In the genomic region with DNA sequence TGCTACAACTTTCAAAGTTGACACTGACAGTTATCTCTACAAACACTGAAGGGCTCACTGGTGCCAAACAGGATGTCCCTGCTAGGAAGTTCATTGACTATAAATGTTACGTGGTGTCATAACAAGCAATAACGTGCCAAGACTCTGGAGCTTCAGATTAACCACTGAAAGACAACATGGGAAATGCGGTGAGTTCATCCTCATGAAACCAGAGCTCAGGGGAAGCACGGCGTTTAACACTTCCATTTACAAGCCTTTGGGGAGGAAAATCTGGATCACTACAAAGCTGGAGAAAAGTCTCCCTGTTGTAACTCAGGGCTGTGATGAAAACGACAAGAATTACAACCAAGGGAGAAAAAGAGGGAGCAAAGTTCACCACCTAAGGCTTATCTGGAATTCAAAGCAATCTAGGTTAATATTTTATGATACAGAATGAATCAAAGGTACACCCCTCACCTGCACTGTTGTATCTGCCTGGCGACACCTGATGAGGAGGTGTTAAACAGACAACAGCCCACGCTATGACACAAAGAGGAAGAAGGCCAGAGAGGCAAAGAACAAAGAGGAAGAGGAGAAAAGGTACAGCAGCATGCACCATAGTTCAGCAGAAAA, we compare ENCODE assay signal across 1 cellular context.
A peak's percentile ranks its signal among the peaks of the same experiment; 100 is the strongest.
TF ChIP-seq lines count a peak whose summit lies in the region.

No MANE protein-coding gene starts in this region.

TF ChIP-seq in GM12878, 131 proteins besides CTCF, POLR2A, EP300 and RAD21 (continued from another document and continues in another):
- TF ChIP-seq, protein P1, sequence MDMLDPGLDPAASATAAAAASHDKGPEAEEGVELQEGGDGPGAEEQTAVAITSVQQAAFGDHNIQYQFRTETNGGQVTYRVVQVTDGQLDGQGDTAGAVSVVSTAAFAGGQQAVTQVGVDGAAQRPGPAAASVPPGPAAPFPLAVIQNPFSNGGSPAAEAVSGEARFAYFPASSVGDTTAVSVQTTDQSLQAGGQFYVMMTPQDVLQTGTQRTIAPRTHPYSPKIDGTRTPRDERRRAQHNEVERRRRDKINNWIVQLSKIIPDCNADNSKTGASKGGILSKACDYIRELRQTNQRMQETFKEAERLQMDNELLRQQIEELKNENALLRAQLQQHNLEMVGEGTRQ (IDR thresholded peaks at IDR 0.05; ENCODE audit: borderline replicate concordance, low read depth, low read length): no peak
- TF ChIP-seq ASH2L (IDR thresholded peaks at IDR 0.05; ENCODE audit: borderline replicate concordance, low read depth) (no peak), ZNF384 (IDR thresholded peaks at IDR 0.05; ENCODE audit: borderline replicate concordance, low read depth, low read length) (no peak), MYC (IDR thresholded peaks at IDR 0.05; ENCODE audit: insufficient read depth, insufficient read length, insufficient replicate concordance, low read length, severe bottlenecking) (no peak), BRCA1 (IDR thresholded peaks at IDR 0.05; ENCODE audit: low read depth, low read length) (no peak), CBX3 (IDR thresholded peaks at IDR 0.05; ENCODE audit: borderline replicate concordance, low read depth) (no peak), NFIC (IDR thresholded peaks at IDR 0.05; ENCODE audit: low read depth, low read length) (peak; percentile 85; the same call in 1 of the 2 replicates), YBX1 (IDR thresholded peaks at IDR 0.05) (no peak), TBL1XR1 (IDR thresholded peaks at IDR 0.05; ENCODE audit: low read depth, low read length) (no peak), POLR2AphosphoS2 (IDR thresholded peaks at IDR 0.05; ENCODE audit: low read depth, low read length) (no peak), KDM1A (IDR thresholded peaks at IDR 0.05; ENCODE audit: borderline replicate concordance) (no peak), BCL11A (IDR thresholded peaks at IDR 0.05; ENCODE audit: low read depth, low read length) (peak; percentile 79; the same call in 1 of the 2 replicates), CHD4 (IDR thresholded peaks at IDR 0.05) (no peak), MYB (IDR thresholded peaks at IDR 0.05; ENCODE audit: borderline replicate concordance, low read depth, low read length) (peak; percentile 42; the same call in 1 of the 2 replicates), TCF7 (IDR thresholded peaks at IDR 0.05; ENCODE audit: borderline replicate concordance) (no peak; the same call in 1 of the 2 replicates), ZBED1 (IDR thresholded peaks at IDR 0.05; ENCODE audit: borderline replicate concordance) (0 out of 2 replicates have a peak, but pooled peaks have one; percentile 48)
- TF ChIP-seq, protein P2, sequence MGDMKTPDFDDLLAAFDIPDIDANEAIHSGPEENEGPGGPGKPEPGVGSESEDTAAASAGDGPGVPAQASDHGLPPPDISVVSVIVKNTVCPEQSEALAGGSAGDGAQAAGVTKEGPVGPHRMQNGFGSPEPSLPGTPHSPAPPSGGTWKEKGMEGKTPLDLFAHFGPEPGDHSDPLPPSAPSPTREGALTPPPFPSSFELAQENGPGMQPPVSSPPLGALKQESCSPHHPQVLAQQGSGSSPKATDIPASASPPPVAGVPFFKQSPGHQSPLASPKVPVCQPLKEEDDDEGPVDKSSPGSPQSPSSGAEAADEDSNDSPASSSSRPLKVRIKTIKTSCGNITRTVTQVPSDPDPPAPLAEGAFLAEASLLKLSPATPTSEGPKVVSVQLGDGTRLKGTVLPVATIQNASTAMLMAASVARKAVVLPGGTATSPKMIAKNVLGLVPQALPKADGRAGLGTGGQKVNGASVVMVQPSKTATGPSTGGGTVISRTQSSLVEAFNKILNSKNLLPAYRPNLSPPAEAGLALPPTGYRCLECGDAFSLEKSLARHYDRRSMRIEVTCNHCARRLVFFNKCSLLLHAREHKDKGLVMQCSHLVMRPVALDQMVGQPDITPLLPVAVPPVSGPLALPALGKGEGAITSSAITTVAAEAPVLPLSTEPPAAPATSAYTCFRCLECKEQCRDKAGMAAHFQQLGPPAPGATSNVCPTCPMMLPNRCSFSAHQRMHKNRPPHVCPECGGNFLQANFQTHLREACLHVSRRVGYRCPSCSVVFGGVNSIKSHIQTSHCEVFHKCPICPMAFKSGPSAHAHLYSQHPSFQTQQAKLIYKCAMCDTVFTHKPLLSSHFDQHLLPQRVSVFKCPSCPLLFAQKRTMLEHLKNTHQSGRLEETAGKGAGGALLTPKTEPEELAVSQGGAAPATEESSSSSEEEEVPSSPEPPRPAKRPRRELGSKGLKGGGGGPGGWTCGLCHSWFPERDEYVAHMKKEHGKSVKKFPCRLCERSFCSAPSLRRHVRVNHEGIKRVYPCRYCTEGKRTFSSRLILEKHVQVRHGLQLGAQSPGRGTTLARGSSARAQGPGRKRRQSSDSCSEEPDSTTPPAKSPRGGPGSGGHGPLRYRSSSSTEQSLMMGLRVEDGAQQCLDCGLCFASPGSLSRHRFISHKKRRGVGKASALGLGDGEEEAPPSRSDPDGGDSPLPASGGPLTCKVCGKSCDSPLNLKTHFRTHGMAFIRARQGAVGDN (IDR thresholded peaks at IDR 0.05): no peak
- TF ChIP-seq, protein P3, sequence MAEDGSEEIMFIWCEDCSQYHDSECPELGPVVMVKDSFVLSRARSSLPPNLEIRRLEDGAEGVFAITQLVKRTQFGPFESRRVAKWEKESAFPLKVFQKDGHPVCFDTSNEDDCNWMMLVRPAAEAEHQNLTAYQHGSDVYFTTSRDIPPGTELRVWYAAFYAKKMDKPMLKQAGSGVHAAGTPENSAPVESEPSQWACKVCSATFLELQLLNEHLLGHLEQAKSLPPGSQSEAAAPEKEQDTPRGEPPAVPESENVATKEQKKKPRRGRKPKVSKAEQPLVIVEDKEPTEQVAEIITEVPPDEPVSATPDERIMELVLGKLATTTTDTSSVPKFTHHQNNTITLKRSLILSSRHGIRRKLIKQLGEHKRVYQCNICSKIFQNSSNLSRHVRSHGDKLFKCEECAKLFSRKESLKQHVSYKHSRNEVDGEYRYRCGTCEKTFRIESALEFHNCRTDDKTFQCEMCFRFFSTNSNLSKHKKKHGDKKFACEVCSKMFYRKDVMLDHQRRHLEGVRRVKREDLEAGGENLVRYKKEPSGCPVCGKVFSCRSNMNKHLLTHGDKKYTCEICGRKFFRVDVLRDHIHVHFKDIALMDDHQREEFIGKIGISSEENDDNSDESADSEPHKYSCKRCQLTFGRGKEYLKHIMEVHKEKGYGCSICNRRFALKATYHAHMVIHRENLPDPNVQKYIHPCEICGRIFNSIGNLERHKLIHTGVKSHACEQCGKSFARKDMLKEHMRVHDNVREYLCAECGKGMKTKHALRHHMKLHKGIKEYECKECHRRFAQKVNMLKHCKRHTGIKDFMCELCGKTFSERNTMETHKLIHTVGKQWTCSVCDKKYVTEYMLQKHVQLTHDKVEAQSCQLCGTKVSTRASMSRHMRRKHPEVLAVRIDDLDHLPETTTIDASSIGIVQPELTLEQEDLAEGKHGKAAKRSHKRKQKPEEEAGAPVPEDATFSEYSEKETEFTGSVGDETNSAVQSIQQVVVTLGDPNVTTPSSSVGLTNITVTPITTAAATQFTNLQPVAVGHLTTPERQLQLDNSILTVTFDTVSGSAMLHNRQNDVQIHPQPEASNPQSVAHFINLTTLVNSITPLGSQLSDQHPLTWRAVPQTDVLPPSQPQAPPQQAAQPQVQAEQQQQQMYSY (CRISPR knock-in tag; IDR thresholded peaks at IDR 0.05): no peak
- TF ChIP-seq, protein P4, sequence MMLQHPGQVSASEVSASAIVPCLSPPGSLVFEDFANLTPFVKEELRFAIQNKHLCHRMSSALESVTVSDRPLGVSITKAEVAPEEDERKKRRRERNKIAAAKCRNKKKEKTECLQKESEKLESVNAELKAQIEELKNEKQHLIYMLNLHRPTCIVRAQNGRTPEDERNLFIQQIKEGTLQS (IDR thresholded peaks at IDR 0.05; ENCODE audit: borderline replicate concordance, extremely low read depth, low read depth, low read length): no peak
- TF ChIP-seq, protein P5, sequence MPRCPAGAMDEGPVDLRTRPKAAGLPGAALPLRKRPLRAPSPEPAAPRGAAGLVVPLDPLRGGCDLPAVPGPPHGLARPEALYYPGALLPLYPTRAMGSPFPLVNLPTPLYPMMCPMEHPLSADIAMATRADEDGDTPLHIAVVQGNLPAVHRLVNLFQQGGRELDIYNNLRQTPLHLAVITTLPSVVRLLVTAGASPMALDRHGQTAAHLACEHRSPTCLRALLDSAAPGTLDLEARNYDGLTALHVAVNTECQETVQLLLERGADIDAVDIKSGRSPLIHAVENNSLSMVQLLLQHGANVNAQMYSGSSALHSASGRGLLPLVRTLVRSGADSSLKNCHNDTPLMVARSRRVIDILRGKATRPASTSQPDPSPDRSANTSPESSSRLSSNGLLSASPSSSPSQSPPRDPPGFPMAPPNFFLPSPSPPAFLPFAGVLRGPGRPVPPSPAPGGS (IDR thresholded peaks at IDR 0.05; ENCODE audit: borderline replicate concordance, insufficient read depth, low read depth, low read length, poor library complexity, severe bottlenecking): peak; percentile 54
- TF ChIP-seq, protein P6, sequence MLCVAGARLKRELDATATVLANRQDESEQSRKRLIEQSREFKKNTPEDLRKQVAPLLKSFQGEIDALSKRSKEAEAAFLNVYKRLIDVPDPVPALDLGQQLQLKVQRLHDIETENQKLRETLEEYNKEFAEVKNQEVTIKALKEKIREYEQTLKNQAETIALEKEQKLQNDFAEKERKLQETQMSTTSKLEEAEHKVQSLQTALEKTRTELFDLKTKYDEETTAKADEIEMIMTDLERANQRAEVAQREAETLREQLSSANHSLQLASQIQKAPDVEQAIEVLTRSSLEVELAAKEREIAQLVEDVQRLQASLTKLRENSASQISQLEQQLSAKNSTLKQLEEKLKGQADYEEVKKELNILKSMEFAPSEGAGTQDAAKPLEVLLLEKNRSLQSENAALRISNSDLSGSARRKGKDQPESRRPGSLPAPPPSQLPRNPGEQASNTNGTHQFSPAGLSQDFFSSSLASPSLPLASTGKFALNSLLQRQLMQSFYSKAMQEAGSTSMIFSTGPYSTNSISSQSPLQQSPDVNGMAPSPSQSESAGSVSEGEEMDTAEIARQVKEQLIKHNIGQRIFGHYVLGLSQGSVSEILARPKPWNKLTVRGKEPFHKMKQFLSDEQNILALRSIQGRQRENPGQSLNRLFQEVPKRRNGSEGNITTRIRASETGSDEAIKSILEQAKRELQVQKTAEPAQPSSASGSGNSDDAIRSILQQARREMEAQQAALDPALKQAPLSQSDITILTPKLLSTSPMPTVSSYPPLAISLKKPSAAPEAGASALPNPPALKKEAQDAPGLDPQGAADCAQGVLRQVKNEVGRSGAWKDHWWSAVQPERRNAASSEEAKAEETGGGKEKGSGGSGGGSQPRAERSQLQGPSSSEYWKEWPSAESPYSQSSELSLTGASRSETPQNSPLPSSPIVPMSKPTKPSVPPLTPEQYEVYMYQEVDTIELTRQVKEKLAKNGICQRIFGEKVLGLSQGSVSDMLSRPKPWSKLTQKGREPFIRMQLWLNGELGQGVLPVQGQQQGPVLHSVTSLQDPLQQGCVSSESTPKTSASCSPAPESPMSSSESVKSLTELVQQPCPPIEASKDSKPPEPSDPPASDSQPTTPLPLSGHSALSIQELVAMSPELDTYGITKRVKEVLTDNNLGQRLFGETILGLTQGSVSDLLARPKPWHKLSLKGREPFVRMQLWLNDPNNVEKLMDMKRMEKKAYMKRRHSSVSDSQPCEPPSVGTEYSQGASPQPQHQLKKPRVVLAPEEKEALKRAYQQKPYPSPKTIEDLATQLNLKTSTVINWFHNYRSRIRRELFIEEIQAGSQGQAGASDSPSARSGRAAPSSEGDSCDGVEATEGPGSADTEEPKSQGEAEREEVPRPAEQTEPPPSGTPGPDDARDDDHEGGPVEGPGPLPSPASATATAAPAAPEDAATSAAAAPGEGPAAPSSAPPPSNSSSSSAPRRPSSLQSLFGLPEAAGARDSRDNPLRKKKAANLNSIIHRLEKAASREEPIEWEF (IDR thresholded peaks at IDR 0.05; ENCODE audit: insufficient replicate concordance, low read depth, low read length): no peak
- TF ChIP-seq, protein P7, sequence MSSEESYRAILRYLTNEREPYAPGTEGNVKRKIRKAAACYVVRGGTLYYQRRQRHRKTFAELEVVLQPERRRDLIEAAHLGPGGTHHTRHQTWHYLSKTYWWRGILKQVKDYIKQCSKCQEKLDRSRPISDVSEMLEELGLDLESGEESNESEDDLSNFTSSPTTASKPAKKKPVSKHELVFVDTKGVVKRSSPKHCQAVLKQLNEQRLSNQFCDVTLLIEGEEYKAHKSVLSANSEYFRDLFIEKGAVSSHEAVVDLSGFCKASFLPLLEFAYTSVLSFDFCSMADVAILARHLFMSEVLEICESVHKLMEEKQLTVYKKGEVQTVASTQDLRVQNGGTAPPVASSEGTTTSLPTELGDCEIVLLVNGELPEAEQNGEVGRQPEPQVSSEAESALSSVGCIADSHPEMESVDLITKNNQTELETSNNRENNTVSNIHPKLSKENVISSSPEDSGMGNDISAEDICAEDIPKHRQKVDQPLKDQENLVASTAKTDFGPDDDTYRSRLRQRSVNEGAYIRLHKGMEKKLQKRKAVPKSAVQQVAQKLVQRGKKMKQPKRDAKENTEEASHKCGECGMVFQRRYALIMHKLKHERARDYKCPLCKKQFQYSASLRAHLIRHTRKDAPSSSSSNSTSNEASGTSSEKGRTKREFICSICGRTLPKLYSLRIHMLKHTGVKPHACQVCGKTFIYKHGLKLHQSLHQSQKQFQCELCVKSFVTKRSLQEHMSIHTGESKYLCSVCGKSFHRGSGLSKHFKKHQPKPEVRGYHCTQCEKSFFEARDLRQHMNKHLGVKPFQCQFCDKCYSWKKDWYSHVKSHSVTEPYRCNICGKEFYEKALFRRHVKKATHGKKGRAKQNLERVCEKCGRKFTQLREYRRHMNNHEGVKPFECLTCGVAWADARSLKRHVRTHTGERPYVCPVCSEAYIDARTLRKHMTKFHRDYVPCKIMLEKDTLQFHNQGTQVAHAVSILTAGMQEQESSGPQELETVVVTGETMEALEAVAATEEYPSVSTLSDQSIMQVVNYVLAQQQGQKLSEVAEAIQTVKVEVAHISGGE (CRISPR knock-in tag; IDR thresholded peaks at IDR 0.05): no peak
- TF ChIP-seq, protein P8, sequence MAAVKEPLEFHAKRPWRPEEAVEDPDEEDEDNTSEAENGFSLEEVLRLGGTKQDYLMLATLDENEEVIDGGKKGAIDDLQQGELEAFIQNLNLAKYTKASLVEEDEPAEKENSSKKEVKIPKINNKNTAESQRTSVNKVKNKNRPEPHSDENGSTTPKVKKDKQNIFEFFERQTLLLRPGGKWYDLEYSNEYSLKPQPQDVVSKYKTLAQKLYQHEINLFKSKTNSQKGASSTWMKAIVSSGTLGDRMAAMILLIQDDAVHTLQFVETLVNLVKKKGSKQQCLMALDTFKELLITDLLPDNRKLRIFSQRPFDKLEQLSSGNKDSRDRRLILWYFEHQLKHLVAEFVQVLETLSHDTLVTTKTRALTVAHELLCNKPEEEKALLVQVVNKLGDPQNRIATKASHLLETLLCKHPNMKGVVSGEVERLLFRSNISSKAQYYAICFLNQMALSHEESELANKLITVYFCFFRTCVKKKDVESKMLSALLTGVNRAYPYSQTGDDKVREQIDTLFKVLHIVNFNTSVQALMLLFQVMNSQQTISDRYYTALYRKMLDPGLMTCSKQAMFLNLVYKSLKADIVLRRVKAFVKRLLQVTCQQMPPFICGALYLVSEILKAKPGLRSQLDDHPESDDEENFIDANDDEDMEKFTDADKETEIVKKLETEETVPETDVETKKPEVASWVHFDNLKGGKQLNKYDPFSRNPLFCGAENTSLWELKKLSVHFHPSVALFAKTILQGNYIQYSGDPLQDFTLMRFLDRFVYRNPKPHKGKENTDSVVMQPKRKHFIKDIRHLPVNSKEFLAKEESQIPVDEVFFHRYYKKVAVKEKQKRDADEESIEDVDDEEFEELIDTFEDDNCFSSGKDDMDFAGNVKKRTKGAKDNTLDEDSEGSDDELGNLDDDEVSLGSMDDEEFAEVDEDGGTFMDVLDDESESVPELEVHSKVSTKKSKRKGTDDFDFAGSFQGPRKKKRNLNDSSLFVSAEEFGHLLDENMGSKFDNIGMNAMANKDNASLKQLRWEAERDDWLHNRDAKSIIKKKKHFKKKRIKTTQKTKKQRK (IDR thresholded peaks at IDR 0.05; ENCODE audit: low read depth, low read length): no peak
